ENCODE assay signal across 12 cellular contexts in genomic region chr19:52691737-52692136, GRCh38. TPM values are rescaled to one million over a fixed set of nuclear protein-coding genes. Genes with fewer than 3 reads are reported as not detected.
DNase-seq lines count a peak whose midpoint lies in the region; TF ChIP-seq lines count a peak whose summit lies in the region.
"Had no signal": no experiment of that assay in that cellular context is flagged by ENCODE, and none has a peak within 500 bp of the region (broad histone marks: within the 10 kb centered on the region; RNA-seq: fewer than 3 reads in every experiment).

No MANE protein-coding gene starts in this region.

- H3K4me3 ChIP-seq in adipocyte (ENCODE audit: low read length) (peak overlapping the region; percentile 97), stomach (no peak overlapping the region)
- H3K4me3 ChIP-seq: A549 had no signal

- peak overlapping the region; percentile 94 to 99 (median 97) for H3K4me3 Mint-ChIP-seq in IgD-negative memory B cell
- peak overlapping the region; percentile 94 for H3K4me3 Mint-ChIP-seq in nephron progenitor cell

- H3K36me3 ChIP-seq in adipocyte (ENCODE audit: control insufficient read depth, insufficient read depth, low read length, severe bottlenecking) (no peaks in the 10 kb centered on the region), stomach (no peaks in the 10 kb centered on the region)

- TF ChIP-seq CTCF in nephron progenitor cell (IDR thresholded peaks at IDR 0.05) (no peak), stomach (IDR thresholded peaks at IDR 0.05) (no peak)

- H3K27ac Mint-ChIP-seq in IgD-negative memory B cell (peak overlapping the region in 2 of 3 donors; percentile 31 to 75), nephron progenitor cell (no peak overlapping the region)

- TF ChIP-seq EP300 in stomach (IDR thresholded peaks at IDR 0.05) = no peak

- H3K27ac ChIP-seq in stomach = peak overlapping the region in 1 of 5 donors; percentile 88
- H3K27ac ChIP-seq: A549 had no signal

- H3K9me3 Mint-ChIP-seq in IgD-negative memory B cell (peaks cover 0 to 7% (median 0%) of the 10 kb centered on the region in 3 donors), nephron progenitor cell (peaks cover 26% of the 10 kb centered on the region)

- WGBS in stomach, 5 donors = 55 to 64% (median 58%) methylated on average over 2 of the region's 2 CpGs

- no peak overlapping the region for H3K9ac ChIP-seq in adipocyte (ENCODE audit: low read length)

- intact Hi-C loops in stomach (cut with DNase I; ENCODE audit: low total_unique reads) = no loop called here

- H3K36me3 Mint-ChIP-seq in IgD-negative memory B cell (peaks cover 1% of the 10 kb centered on the region), nephron progenitor cell (ENCODE audit: low read depth) (peaks cover 15% of the 10 kb centered on the region)

- TF ChIP-seq POLR2A in stomach (IDR thresholded peaks at IDR 0.05) = no peak

- DNase-seq in NCI-H2171 treated with DMSO at 0.1 percent for 48 hours (lab: John Stamatoyannopoulos, UW) (peak; percentile 24), NCI-H2171 (lab: John Stamatoyannopoulos, UW) (no peak), adipocyte (ENCODE audit: low read depth) (no peak), nephron progenitor cell (no peak), mesenteric fat pad (ENCODE audit: low spot score) (no peak), stomach (no peak)
- DNase-seq in stimulated activated CD4-positive, alpha-beta T cell treated with anti-CD3 and anti-CD28 coated beads, Interleukin-2, amount 100 ng/mL, for 48 hours = no peak
- DNase-seq: activated effector memory CD4-positive, alpha-beta T cell treated with Interleukin-2 at 50 U/mL for 16 hours; NCI-H1436; stimulated activated naive CD8-positive, alpha-beta T cell treated with anti-CD3 and anti-CD28 coated beads, Interleukin-15, amount 100 ng/mL, for 72 hours had no signal

- no peaks in the 10 kb centered on the region for H3K9me3 ChIP-seq in adipocyte (ENCODE audit: control insufficient read depth, low read length)
- H3K9me3 ChIP-seq in stomach = peaks cover 0 to 9% (median 0%) of the 10 kb centered on the region in 4 donors

- H3K4me1 Mint-ChIP-seq in IgD-negative memory B cell (peaks cover 19 to 29% (median 24%) of the 10 kb centered on the region in 3 donors), nephron progenitor cell (peaks cover 54% of the 10 kb centered on the region)

- no peaks in the 10 kb centered on the region for H3K27me3 ChIP-seq in adipocyte (replicated peaks; ENCODE audit: control insufficient read depth, insufficient read depth, low read length)
- H3K27me3 ChIP-seq in stomach = no peaks in the 10 kb centered on the region

- H3K27me3 Mint-ChIP-seq in IgD-negative memory B cell (no peaks in the 10 kb centered on the region), nephron progenitor cell (ENCODE audit: low read depth, poor library complexity) (no peaks in the 10 kb centered on the region)
- H3K27me3 Mint-ChIP-seq: stimulated activated naive CD8-positive, alpha-beta T cell treated with anti-CD3 and anti-CD28 coated beads, Interleukin-15, amount 100 ng/mL, for 72 hours had no signal

- H3K4me1 ChIP-seq in adipocyte (ENCODE audit: control insufficient read depth, insufficient read depth, low read length) (peaks cover 12% of the 10 kb centered on the region), stomach (peaks cover 8 to 28% (median 21%) of the 10 kb centered on the region in 4 donors)
- H3K4me1 ChIP-seq: A549 had no signal

RNA-seq across cellular contexts. Expression of gene ZNF611, which starts 43.1 kb away (rescaled TPM):
- polyA plus RNA-seq in IgD-negative memory B cell (33.7 TPM), stomach (1 to 10 TPM; 1.6 to 4.1 (median 2.3) TPM)
- total RNA-seq in mesenteric fat pad (23.1 TPM), stomach (10 to 100 TPM in 3 of 5 donors, 1 to 10 TPM in 2; 3.6 to 58.5 (median 14.6) TPM)

RNA-seq across cellular contexts. Expression of gene ZNF83, which starts 53.6 kb away (rescaled TPM):
- polyA plus RNA-seq in IgD-negative memory B cell (13.9 TPM), stomach (10 to 100 TPM; 10.3 to 36.5 (median 19.1) TPM)
- total RNA-seq in mesenteric fat pad (30.0 TPM), stomach (100 to 1,000 TPM in 1 of 5 donors, 10 to 100 TPM in 4; 11.0 to 115 (median 35.8) TPM)
